Comparison of ENCODE assay signal across 21 cellular contexts in the genomic region with DNA sequence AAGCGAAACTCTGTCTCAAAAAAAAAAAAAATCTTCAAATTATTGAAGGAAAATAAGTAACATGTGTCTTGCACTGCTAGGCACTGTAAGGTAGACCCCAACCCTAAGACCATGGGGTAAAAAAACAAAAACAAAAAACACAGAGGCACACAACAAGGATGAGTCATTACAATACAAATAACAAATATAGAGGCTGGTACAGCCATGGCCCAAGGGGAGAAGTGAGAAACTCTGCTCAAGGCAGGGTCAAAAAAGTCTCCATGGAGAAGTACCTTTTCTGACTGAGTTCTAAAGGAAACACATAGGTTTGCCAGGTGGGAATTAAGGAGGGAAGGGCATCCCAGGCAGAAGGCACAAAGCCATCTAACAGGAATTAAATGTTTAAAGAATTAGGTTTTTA. TPM values are rescaled to one million over a fixed set of nuclear protein-coding genes. Genes with fewer than 3 reads are reported as not detected.
DNase-seq lines count a peak whose midpoint lies in the region; ATAC-seq, FAIRE-seq and TF ChIP-seq lines count a peak whose summit lies in the region.
"Had no signal": no experiment of that assay in that cellular context is flagged by ENCODE, and none has a peak within 500 bp of the region (broad histone marks: within the 10 kb centered on the region; RNA-seq: fewer than 3 reads in every experiment).

No MANE protein-coding gene starts in this region.

- no peaks in the 10 kb centered on the region for H3K27me3 ChIP-seq in endodermal cell (ENCODE audit: control insufficient read depth, insufficient read depth, low read length, poor library complexity, severe bottlenecking)
- H3K27me3 ChIP-seq: BE2C, neural progenitor cell, spleen had no signal

- no peak for FAIRE-seq in A549 (lab: Jason Lieb, UNC)
- FAIRE-seq: G401.6, K562 had no signal

- TF ChIP-seq POLR2A in A549 (IDR thresholded peaks at IDR 0.05; ENCODE audit: low read length) (no peak), lower leg skin (IDR thresholded peaks at IDR 0.05) (no peak)

- 90% methylated on average over 1 of the region's 1 CpG for WGBS in A549 (ENCODE audit: missing lambda C conversion rate)
- 100% methylated on average over 1 of the region's 1 CpG; no CpG with 5 or more reads in 1 of the 2 experiments for WGBS in endodermal cell (ENCODE audit: insufficient coverage in 1 of 2, insufficient read length in 1 of 2), 2 experiments
- 100% methylated on average over 1 of the region's 1 CpG for WGBS in lower leg skin, 2 donors

- no peak overlapping the region for H3K4me2 ChIP-seq in A549
- H3K4me2 ChIP-seq: neural progenitor cell, SK-N-SH had no signal

- H3K9me3 Mint-ChIP-seq in CD14-positive monocyte (no peaks in the 10 kb centered on the region), endodermal cell (no peaks in the 10 kb centered on the region), glutamatergic neuron (ENCODE audit: unreplicated experiment) (no peaks in the 10 kb centered on the region)
- H3K9me3 Mint-ChIP-seq: H9, neural progenitor cell had no signal

- CTCF ChIA-PET in A549 (lab: Yijun Ruan, JAX) = interaction anchor here (0.7 kb wide), 1 partner anchor 287 kb away, joined by 3 read pairs; no protein-coding TSS in a partner anchor

- POLR2A ChIA-PET in A549 (lab: Yijun Ruan, JAX) = no interaction called here

- H3K4me1 ChIP-seq in A549 (0 out of 3 replicates have a peak, but pooled peaks cover 4% of the 10 kb centered on the region), endodermal cell (ENCODE audit: control insufficient read depth, insufficient read depth, low read length) (peaks cover 4% of the 10 kb centered on the region)
- H3K4me1 ChIP-seq: BE2C, neural progenitor cell had no signal

- peak overlapping the region in 6 of 7 donors; percentile 9 to 81 (median 58) for H3K27ac Mint-ChIP-seq in CD14-positive monocyte
- peak overlapping the region; percentile 85 for H3K27ac Mint-ChIP-seq in endodermal cell
- H3K27ac Mint-ChIP-seq in glutamatergic neuron (ENCODE audit: unreplicated experiment) = no peak overlapping the region
- H3K27ac Mint-ChIP-seq: neural progenitor cell had no signal

- TF ChIP-seq CTCF in A549 (IDR thresholded peaks at IDR 0.05) = no peak
- no peak for TF ChIP-seq CTCF in CD14-positive monocyte (IDR thresholded peaks at IDR 0.05)
- no peak for TF ChIP-seq CTCF in endodermal cell (conservative IDR thresholded peaks at IDR 0.05)
- TF ChIP-seq CTCF in lower leg skin (IDR thresholded peaks at IDR 0.05) = no peak
- TF ChIP-seq CTCF in glutamatergic neuron (IDR thresholded peaks at IDR 0.05; ENCODE audit: partially characterized antibody, unreplicated experiment) = no peak

- intact Hi-C loops in CD14-positive monocyte (cut with micrococcal nuclease) = no loop called here
- intact Hi-C loops in lower leg skin (cut with DNase I; ENCODE audit: low total_unique reads) = no loop called here

- H3K27me3 Mint-ChIP-seq in CD14-positive monocyte (ENCODE audit: low read depth in 3 of 3) (no peaks in the 10 kb centered on the region), endodermal cell (ENCODE audit: insufficient read depth) (no peaks in the 10 kb centered on the region), glutamatergic neuron (ENCODE audit: unreplicated experiment) (no peaks in the 10 kb centered on the region)

- H3K9me3 ChIP-seq in A549 (no peaks in the 10 kb centered on the region), endodermal cell (ENCODE audit: control insufficient read depth, low read length) (no peaks in the 10 kb centered on the region)
- H3K9me3 ChIP-seq: BE2C, SK-N-SH, spleen, thoracic aorta had no signal

- TF ChIP-seq EP300 in A549 (IDR thresholded peaks at IDR 0.05) = no peak

- H3K4me3 Mint-ChIP-seq in CD14-positive monocyte (no peak overlapping the region), endodermal cell (no peak overlapping the region), glutamatergic neuron (ENCODE audit: unreplicated experiment) (no peak overlapping the region)
- H3K4me3 Mint-ChIP-seq: H9, neural progenitor cell had no signal

- H3K27ac ChIP-seq in A549 (no peak overlapping the region), endodermal cell (ENCODE audit: low read depth, low read length) (no peak overlapping the region)
- H3K27ac ChIP-seq: neural progenitor cell, spleen, thoracic aorta had no signal

- H3K4me3 ChIP-seq in A549 = no peak overlapping the region
- no peak overlapping the region for H3K4me3 ChIP-seq in endodermal cell (ENCODE audit: low read length)
- no peak overlapping the region for H3K4me3 ChIP-seq in lower leg skin (ENCODE audit: low read depth, poor library complexity, severe bottlenecking)
- H3K4me3 ChIP-seq: K562, neural progenitor cell, spleen, thoracic aorta had no signal

- ATAC-seq in A549 (no peak; a peak in 1 of 6 replicates), HG02870 (IDR thresholded peaks at IDR 0.05; ENCODE audit: unreplicated experiment) (peak; percentile 74)
- ATAC-seq: K562 had no signal

- no peak overlapping the region for H3K9ac ChIP-seq in endodermal cell (ENCODE audit: extremely low read depth, low read length, poor library complexity, severe bottlenecking)
- H3K9ac ChIP-seq: neural progenitor cell, SK-N-SH had no signal

- H3K36me3 Mint-ChIP-seq in CD14-positive monocyte (peaks cover 72 to 76% of the 10 kb centered on the region in 2 donors), endodermal cell (ENCODE audit: low read depth) (peaks cover 62% of the 10 kb centered on the region), glutamatergic neuron (ENCODE audit: unreplicated experiment) (no peaks in the 10 kb centered on the region)

- H3K4me1 Mint-ChIP-seq in CD14-positive monocyte = no peaks in the 10 kb centered on the region
- peaks cover 16% of the 10 kb centered on the region for H3K4me1 Mint-ChIP-seq in endodermal cell
- no peaks in the 10 kb centered on the region for H3K4me1 Mint-ChIP-seq in glutamatergic neuron (ENCODE audit: low read depth, unreplicated experiment)
- H3K4me1 Mint-ChIP-seq: H9, neural progenitor cell had no signal

- TF ChIP-seq RAD21 in A549 (conservative IDR thresholded peaks at IDR 0.05 in 1 of 2, IDR thresholded peaks at IDR 0.05 in 1 of 2) = no peak

- DNase-seq in A549 (ENCODE audit: low read depth in 1 of 2, low spot score in 1 of 2) (no peak), CD14-positive monocyte (ENCODE audit: low spot score) (no peak), endodermal cell (no peak), lower leg skin (ENCODE audit: low spot score in 2 of 2) (no peak), glutamatergic neuron (no peak), SKM-1 treated with dmso at 0.1 percent for 144 hours (lab: John Stamatoyannopoulos, UW; ENCODE audit: unreplicated experiment) (no peak)
- DNase-seq: activated effector memory CD4-positive, alpha-beta T cell treated with anti-CD3 and anti-CD28 coated beads, Interleukin-2, amount 50 U/mL, for 16 hours; BE2C; H9; islet precursor cell; mesendoderm; MV-4-11; NCI-H2081; SK-N-SH; spleen; stimulated activated CD8-positive, alpha-beta memory T cell treated with anti-CD3 and anti-CD28 coated beads, Interleukin-4, amount 100 ng/mL, for 48 hours had no signal

- H3K36me3 ChIP-seq in endodermal cell (ENCODE audit: control insufficient read depth, insufficient read depth, low read length) = peaks cover 86% of the 10 kb centered on the region
- H3K36me3 ChIP-seq: BE2C had no signal

TF ChIP-seq in A549, 52 proteins besides CTCF, POLR2A, EP300 and RAD21:
- TF ChIP-seq NR3C1 (IDR thresholded peaks at IDR 0.05) = no peak
- TF ChIP-seq FOSL2 (IDR thresholded peaks at IDR 0.05) = no peak
- 0 out of 2 replicates have a peak, but pooled peaks have one; percentile 18 for TF ChIP-seq FOSL2 (CRISPR knock-in tag; IDR thresholded peaks at IDR 0.05)
- TF ChIP-seq RFX5 (IDR thresholded peaks at IDR 0.05) = no peak
- TF ChIP-seq HOXB13 (CRISPR knock-in tag; IDR thresholded peaks at IDR 0.05; ENCODE audit: low read depth) = no peak

RNA-seq across cellular contexts. Expression of a gene that starts 54.5 kb away (rescaled TPM):
- polyA plus RNA-seq in A549 (2011; rRNA removed) (85.5 and 95.7 TPM in 2 replicates), A549 (2017; fragmentation: RNase III; extraction: RNeasy Plus Mini Kit Qiagen cat#74134 plus additional on column Dnase treatment) (65.7 to 67.5 TPM (median 65.8 TPM) in 3 replicates), CD14-positive monocyte (10 to 100 TPM; 21.4 to 27.0 TPM)
- 16.0 and 18.0 TPM in 2 replicates for polyA plus RNA-seq in A549 (2012; cell fraction: cytosol; rRNA removed)
- 8.6 and 20.7 TPM in 2 replicates for polyA plus RNA-seq in A549 (2012; cell fraction: nucleus; rRNA removed)
- polyA minus RNA-seq in A549 (2011; rRNA and poly(A)+ RNA removed) = 26.3 and 29.7 TPM in 2 replicates
- total RNA-seq in endodermal cell (100 to 1,000 TPM; 182 to 209 TPM), lower leg skin (10 to 100 TPM; 62.9 to 77.4 (median 65.4) TPM), glutamatergic neuron (ENCODE audit: unreplicated experiment) (250 TPM)
- polyA plus RNA-seq in endodermal cell (2013, experiment 1 of 2) = 221 TPM
- polyA plus RNA-seq in endodermal cell (2013, experiment 2 of 2) = 192 TPM
